8 cellular contexts compared by ENCODE assay signal in the genomic region with DNA sequence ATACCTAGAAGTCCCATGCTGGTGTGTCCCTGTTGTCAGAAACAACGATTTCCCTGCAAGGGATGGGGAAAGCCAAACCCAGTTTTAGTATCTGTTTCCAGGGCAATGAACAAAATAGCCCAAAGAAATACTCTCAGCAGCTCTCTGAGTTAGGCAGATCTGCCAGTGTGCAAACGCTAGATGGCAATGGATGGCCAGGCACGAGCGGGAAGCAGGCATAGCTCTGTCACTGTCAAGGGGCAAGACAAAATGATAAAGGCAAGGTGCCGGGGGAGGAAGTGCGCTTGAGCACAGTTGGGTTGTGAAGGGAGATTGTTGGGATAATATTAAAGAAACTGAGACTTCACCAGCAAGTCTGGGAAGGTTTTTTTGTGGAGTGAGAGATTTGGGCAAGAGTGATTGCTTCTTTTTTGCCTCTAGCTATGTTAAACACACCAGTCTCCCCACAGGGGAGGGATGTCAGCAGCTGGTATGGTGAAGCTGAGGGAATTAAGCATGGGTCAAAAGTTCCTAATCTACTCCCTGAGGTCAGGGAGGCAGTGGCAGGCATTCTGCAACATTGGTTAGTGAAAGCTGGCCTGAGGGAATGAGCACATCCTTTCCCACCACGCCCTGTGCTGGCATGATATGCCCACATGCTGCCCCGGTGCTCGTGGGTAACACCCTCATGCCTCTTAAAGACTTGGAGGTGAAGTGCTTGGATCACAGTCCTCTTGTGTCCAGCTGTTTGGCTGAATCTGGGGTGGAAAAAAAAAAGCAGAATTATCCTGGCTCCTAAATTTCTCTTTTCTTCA.
DNase-seq lines count a peak whose midpoint lies in the region; ATAC-seq, FAIRE-seq and TF ChIP-seq lines count a peak whose summit lies in the region.

No MANE protein-coding gene starts in this region.

- H3K27ac ChIP-seq in trophoblast cell (ENCODE audit: low read depth, low read length) (no peak overlapping the region), hepatocyte (no peak overlapping the region)

- no peaks in the 10 kb centered on the region for H3K79me2 ChIP-seq in trophoblast cell (ENCODE audit: control insufficient read depth, insufficient read depth, low read length, poor library complexity)
- H3K79me2 ChIP-seq in hepatocyte: no peaks in the 10 kb centered on the region

- H3K4me1 ChIP-seq in trophoblast cell (ENCODE audit: control insufficient read depth in 1 of 2, insufficient read depth in 2 of 2, low read length in 2 of 2): peaks cover 4 to 6% of the 10 kb centered on the region in 2 experiments
- H3K4me1 ChIP-seq in hepatocyte (ENCODE audit: insufficient read depth): no peaks in the 10 kb centered on the region

- H3K23ac ChIP-seq in trophoblast cell (ENCODE audit: low read length): no peak overlapping the region

- H3K79me1 ChIP-seq in trophoblast cell (ENCODE audit: low read length): no peaks in the 10 kb centered on the region

- H3K9ac ChIP-seq in trophoblast cell (ENCODE audit: low read length): no peak overlapping the region

- no CpG with 5 or more reads among the region's 9 CpGs for WGBS in trophoblast cell (ENCODE audit: extremely low coverage, insufficient coverage, insufficient read length)
- WGBS in hepatocyte (ENCODE audit: low lambda C conversion rate, missing lambda C conversion rate): 79% methylated on average over 9 of the region's 9 CpGs

- H3K9me3 ChIP-seq in trophoblast cell (ENCODE audit: insufficient read depth, low read depth, low read length): no peaks in the 10 kb centered on the region
- no peaks in the 10 kb centered on the region for H3K9me3 ChIP-seq in hepatocyte (ENCODE audit: low read depth)

- H4K8ac ChIP-seq in trophoblast cell (ENCODE audit: low read depth, low read length): no peak overlapping the region

- H3K4me3 ChIP-seq in trophoblast cell (ENCODE audit: low read depth, low read length): no peak overlapping the region
- no peak overlapping the region for H3K4me3 ChIP-seq in hepatocyte

- TF ChIP-seq POLR2A in H54 (IDR thresholded peaks at IDR 0.05; ENCODE audit: low read depth, low read length): no peak

- CTCF ChIA-PET in GM10248 (lab: Yijun Ruan, JAX): interaction anchor here (0.8 to 2.5 kb wide), 9 partner anchors 10 to 1993 kb away, joined by 3 to 20 read pairs (median 3); no protein-coding TSS in a partner anchor

- no peaks in the 10 kb centered on the region for H4K20me1 ChIP-seq in hepatocyte (ENCODE audit: insufficient read depth, poor library complexity, severe bottlenecking)

- H2AFZ ChIP-seq in trophoblast cell (ENCODE audit: insufficient read depth, low read length, poor library complexity) (no peak overlapping the region), hepatocyte (no peak overlapping the region)

- H3K4me2 ChIP-seq in trophoblast cell (ENCODE audit: low read length) (no peak overlapping the region), hepatocyte (no peak overlapping the region)

- FAIRE-seq in H54 (lab: Jason Lieb, UNC): no peak

- H3K27me3 ChIP-seq in trophoblast cell (ENCODE audit: insufficient read depth, low read length): no peaks in the 10 kb centered on the region
- H3K27me3 ChIP-seq in hepatocyte: no peaks in the 10 kb centered on the region

- no peak overlapping the region for H2BK5ac ChIP-seq in trophoblast cell (ENCODE audit: low read depth, low read length, poor library complexity)

- no peak overlapping the region for H2BK120ac ChIP-seq in trophoblast cell (ENCODE audit: insufficient read depth, low read length, poor library complexity)

- DNase-seq in GM10248 (ENCODE audit: extremely low spot score): peak; percentile 28
- DNase-seq in NCI-H146 (lab: John Stamatoyannopoulos, UW): peak; percentile 44
- peak; percentile 75 for DNase-seq in cerebellar cortex (ENCODE audit: low spot score)
- DNase-seq in trophoblast cell: peak; percentile 27 to 48
- no peak for DNase-seq in H54 (ENCODE audit: insufficient read length, low spot score)
- DNase-seq in hepatocyte (ENCODE audit: low spot score): no peak

- ATAC-seq in GM21825 (IDR thresholded peaks at IDR 0.05; ENCODE audit: unreplicated experiment) (peak; percentile 74), HG03045 (IDR thresholded peaks at IDR 0.05; ENCODE audit: unreplicated experiment) (no peak)

- H3K36me3 ChIP-seq in trophoblast cell (ENCODE audit: control insufficient read depth in 1 of 2, insufficient read depth in 2 of 2, low read length in 2 of 2): no peaks in the 10 kb centered on the region
- no peaks in the 10 kb centered on the region for H3K36me3 ChIP-seq in hepatocyte (replicated peaks; ENCODE audit: insufficient read depth, low read depth)

- H3K14ac ChIP-seq in trophoblast cell (ENCODE audit: low read length): no peak overlapping the region

- POLR2A ChIA-PET in GM10248 (lab: Yijun Ruan, JAX): no interaction called here

- H4K12ac ChIP-seq in trophoblast cell (ENCODE audit: low read depth, low read length): no peak overlapping the region

- no peaks in the 10 kb centered on the region for H3K9me2 ChIP-seq in hepatocyte (replicated peaks; ENCODE audit: insufficient read depth)

- no peak overlapping the region for H2BK12ac ChIP-seq in trophoblast cell (ENCODE audit: low read length)

- H2AK5ac ChIP-seq in trophoblast cell (ENCODE audit: low read length): no peak overlapping the region

- TF ChIP-seq CTCF in GM10248 (IDR thresholded peaks at IDR 0.05; ENCODE audit: control extremely low read depth, extremely low read depth, low read depth, missing control alignments): peak; percentile 35
- no peak for TF ChIP-seq CTCF in hepatocyte (IDR thresholded peaks at IDR 0.05; ENCODE audit: poor library complexity)

- H4K91ac ChIP-seq in trophoblast cell (ENCODE audit: low read depth, low read length): no peak overlapping the region

- no peak overlapping the region for H3K4ac ChIP-seq in trophoblast cell (ENCODE audit: low read depth, low read length)

- no peak overlapping the region for H3K18ac ChIP-seq in trophoblast cell (ENCODE audit: low read length)

Comparison
In these comparisons a context has a peak if more than half of its experiments do, and no peak if none do; other contexts are left out.
1. DNase-seq: peak in GM10248 (single experiment), NCI-H146 (single experiment), cerebellar cortex (single experiment) and trophoblast cell (2 of 2); none in H54 (single experiment) and hepatocyte (single experiment).